ENCODE assay signal across 25 cellular contexts in genomic region chr10:6191569-6191968, GRCh38. TPM values are rescaled to one million over a fixed set of nuclear protein-coding genes. Genes with fewer than 3 reads are reported as not detected.
DNase-seq lines count a peak whose midpoint lies in the region; ATAC-seq, FAIRE-seq and TF ChIP-seq lines count a peak whose summit lies in the region.
"Had no signal": no experiment of that assay in that cellular context is flagged by ENCODE, and none has a peak within 500 bp of the region (broad histone marks: within the 10 kb centered on the region; RNA-seq: fewer than 3 reads in every experiment).

No MANE protein-coding gene starts in this region.

- intact Hi-C loops in Right ventricle myocardium superior (cut with DNase I), result no loop called here
- intact Hi-C loops in esophagus muscularis mucosa (cut with DNase I), result no loop called here
- intact Hi-C loops in pancreas (cut with DNase I), result no loop called here
- intact Hi-C loops in upper lobe of right lung (cut with DNase I), result no loop called here

- TF ChIP-seq POLR2A in esophagus muscularis mucosa (IDR thresholded peaks at IDR 0.05; ENCODE audit: low read depth), result no peak

- no peak for ATAC-seq in Right ventricle myocardium superior (ENCODE audit: poor library complexity)
- peak; percentile 3 to 36 (median 8) for ATAC-seq in pancreas
- no peak for ATAC-seq in upper lobe of right lung
- ATAC-seq in GM21515 (IDR thresholded peaks at IDR 0.05; ENCODE audit: unreplicated experiment), result no peak
- no peak for ATAC-seq in GM19463 (IDR thresholded peaks at IDR 0.05; ENCODE audit: unreplicated experiment)
- ATAC-seq: activated CD8-positive, alpha-beta T cell treated with anti-CD3 and anti-CD28 coated beads, Interleukin-2, amount 10 ng/mL, durations not matched to agents 7 days and 5 days; activated T-cell treated with anti-CD3 and anti-CD28 coated beads, Interleukin-2, amount 50 U/mL, for 4 hours; natural killer cell; stimulated activated memory B cell treated with anti-CD40 and anti-IgM and Interleukin-4, amounts not matched to agents 10 μg/mL and 1 μg/mL and 100 μg/mL, for 72 hours had no signal

- H3K4me1 ChIP-seq in cardiac muscle cell (ENCODE audit: low read depth) (peaks cover 21% of the 10 kb centered on the region), esophagus muscularis mucosa (peaks cover 44 to 58% (median 56%) of the 10 kb centered on the region in 4 donors), pancreas (peaks cover 0 to 7% (median 3%) of the 10 kb centered on the region in 3 donors), upper lobe of right lung (peaks cover 22% of the 10 kb centered on the region)

- H3K27ac ChIP-seq in cardiac muscle cell (peak overlapping the region; percentile 24), esophagus muscularis mucosa (replicated peaks in 1 of 4) (peak overlapping the region; percentile 73 to 84 (median 82)), pancreas (peak overlapping the region in 2 of 4 donors; percentile 44 to 61), upper lobe of right lung (peak overlapping the region; percentile 42)
- H3K27ac ChIP-seq: SJSA1 had no signal

- TF ChIP-seq CTCF in cardiac muscle cell (IDR thresholded peaks at IDR 0.05; ENCODE audit: low read depth, low read length) (no peak), esophagus muscularis mucosa (IDR thresholded peaks at IDR 0.05) (no peak), pancreas (IDR thresholded peaks at IDR 0.05) (no peak), upper lobe of right lung (IDR thresholded peaks at IDR 0.05) (no peak)

- H3K27me3 ChIP-seq in cardiac muscle cell, result no peaks in the 10 kb centered on the region
- no peaks in the 10 kb centered on the region for H3K27me3 ChIP-seq in esophagus muscularis mucosa
- H3K27me3 ChIP-seq in pancreas, result no peaks in the 10 kb centered on the region
- H3K27me3 ChIP-seq in upper lobe of right lung, result no peaks in the 10 kb centered on the region
- H3K27me3 ChIP-seq: SJSA1 had no signal

- H3K9me3 ChIP-seq in cardiac muscle cell (ENCODE audit: low read depth) (no peaks in the 10 kb centered on the region), esophagus muscularis mucosa (no peaks in the 10 kb centered on the region), pancreas (no peaks in the 10 kb centered on the region), upper lobe of right lung (no peaks in the 10 kb centered on the region)
- H3K9me3 ChIP-seq: SJSA1 had no signal

- FAIRE-seq in pancreas (lab: Jason Lieb, UNC), result no peak
- FAIRE-seq: A204.1, islet of Langerhans had no signal

- H3K36me3 ChIP-seq in cardiac muscle cell, result no peaks in the 10 kb centered on the region
- no peaks in the 10 kb centered on the region for H3K36me3 ChIP-seq in esophagus muscularis mucosa
- H3K36me3 ChIP-seq in pancreas, result no peaks in the 10 kb centered on the region
- H3K36me3 ChIP-seq in upper lobe of right lung, result no peaks in the 10 kb centered on the region

- 59% methylated on average over 18 of the region's 19 CpGs for WGBS in esophagus muscularis mucosa
- WGBS in pancreas, 2 donors, result 43 to 62% methylated on average over 19 of the region's 19 CpGs

- H3K4me3 ChIP-seq in cardiac muscle cell, result no peak overlapping the region
- peak overlapping the region in 1 of 4 donors; percentile 19 for H3K4me3 ChIP-seq in esophagus muscularis mucosa
- no peak overlapping the region for H3K4me3 ChIP-seq in pancreas
- H3K4me3 ChIP-seq in upper lobe of right lung, result no peak overlapping the region
- H3K4me3 ChIP-seq: SJSA1 had no signal

- no peak for TF ChIP-seq EP300 in esophagus muscularis mucosa (IDR thresholded peaks at IDR 0.05)

- DNase-seq in cardiac muscle cell (ENCODE audit: low read depth in 1 of 2, low spot score in 1 of 2), result no peak
- DNase-seq in Right ventricle myocardium superior, result no peak
- DNase-seq in esophagus muscularis mucosa (ENCODE audit: extremely low spot score), result no peak
- peak in 1 of 6 donors; percentile 58 for DNase-seq in pancreas
- DNase-seq in upper lobe of right lung, result peak; percentile 38
- no peak for DNase-seq in GM19240 (ENCODE audit: insufficient read length, low spot score)
- DNase-seq: activated B cell treated with CpG ODN at 0.5 μM for 24 hours; activated CD8-positive, alpha-beta T cell treated with anti-CD3 and anti-CD28 coated beads, Interleukin-2, amount 10 ng/mL, durations not matched to agents 7 days and 5 days; activated naive CD4-positive, alpha-beta T cell treated with anti-CD3 and anti-CD28 coated beads, Interleukin-2, amount 50 U/mL, for 16 hours; activated T-cell treated with anti-CD3 and anti-CD28 coated beads, Interleukin-2, amount 50 U/mL, for 4 hours; DMS53; erythroblast; KG1; natural killer cell; NCI-H1092; NCI-H2107; NCI-H69; OCI-M1; T-helper 2 cell had no signal

RNA-seq across cellular contexts. Expression of gene PFKFB3, which starts 11.2 kb away (rescaled TPM):
- total RNA-seq in cardiac muscle cell (47.6 and 55.8 TPM in 2 replicates), Right ventricle myocardium superior (24.7 TPM), esophagus muscularis mucosa (10 to 100 TPM; 22.4 to 49.1 (median 37.9) TPM), pancreas (10 to 100 TPM; 10.0 to 28.4 (median 18.2) TPM), upper lobe of right lung (77.2 TPM)
- polyA plus RNA-seq in cardiac muscle cell (37.1 and 47.6 TPM in 2 replicates), pancreas (10 to 100 TPM; 10.9 to 11.8 TPM)

Comparison
In these comparisons a context has a peak if more than half of its experiments do, and no peak if none do; other contexts are left out.
1. ATAC-seq: peak in pancreas (4 of 4); none in Right ventricle myocardium superior (single experiment), upper lobe of right lung (single experiment), GM21515 (single experiment) and GM19463 (single experiment).